Comparison of ENCODE assay signal across 8 cellular contexts in genomic region chr17:31550389-31551056, GRCh38.
DNase-seq lines count a peak whose midpoint lies in the region; ATAC-seq and TF ChIP-seq lines count a peak whose summit lies in the region.

No MANE protein-coding gene starts in this region.

- POLR2A ChIA-PET in activated CD8-positive, alpha-beta T cell treated with anti-CD3 and anti-CD28 coated beads for 36 hours (lab: Charles Lee), result interaction anchor here (0.9 to 2.2 kb wide), 7 partner anchors 8 to 292 kb away, joined by 3 to 12 read pairs (median 4); no protein-coding TSS in a partner anchor

- H3K9ac ChIP-seq in GM23248, result peak overlapping the region; percentile 75

- no peaks in the 10 kb centered on the region for H3K79me2 ChIP-seq in GM23248 (ENCODE audit: insufficient read depth)

- intact Hi-C loops in activated CD8-positive, alpha-beta T cell treated with anti-CD3 and anti-CD28 coated beads for 36 hours (cut with micrococcal nuclease), result no loop called here

- peak overlapping the region; percentile 42 for H2AFZ ChIP-seq in GM23248

- H3K9me3 Mint-ChIP-seq in activated CD8-positive, alpha-beta T cell treated with anti-CD3 and anti-CD28 coated beads for 36 hours, result no peaks in the 10 kb centered on the region
- no peaks in the 10 kb centered on the region for H3K9me3 Mint-ChIP-seq in stimulated activated naive CD8-positive, alpha-beta T cell treated with anti-CD3 and anti-CD28 coated beads, Interleukin-15, amount 100 ng/mL, for 72 hours

- H3K4me3 Mint-ChIP-seq in activated CD8-positive, alpha-beta T cell treated with anti-CD3 and anti-CD28 coated beads for 36 hours, result peak overlapping the region; percentile 87
- H3K4me3 Mint-ChIP-seq in stimulated activated naive CD8-positive, alpha-beta T cell treated with anti-CD3 and anti-CD28 coated beads, Interleukin-15, amount 100 ng/mL, for 72 hours, result peak overlapping the region; percentile 63 to 77

- 19 to 20% methylated on average over 17 of the region's 17 CpGs for WGBS in GM23248 (ENCODE audit: low coverage in 1 of 2, low lambda C conversion rate in 2 of 2, missing lambda C conversion rate in 2 of 2), 2 experiments
- no CpG with 5 or more reads among the region's 17 CpGs for WGBS in iPS DF 6.9 (ENCODE audit: insufficient coverage, insufficient read length)

- in situ Hi-C loops in ACHN (cut with HindIII; ENCODE audit: low pct_ligation_motif_present, low pct_unique_long_range_greater_than_20kb, low sequenced_read_pairs) (no loop called here), GM23248 (cut with MboI) (loop anchor here (5.0 kb wide), 1 partner anchor 292 kb away; no protein-coding TSS in a partner anchor)

- TF ChIP-seq CTCF in activated CD8-positive, alpha-beta T cell treated with anti-CD3 and anti-CD28 coated beads for 36 hours (IDR thresholded peaks at IDR 0.05), result no peak

- H3K36me3 ChIP-seq in GM23248 (ENCODE audit: low read depth) (no peaks in the 10 kb centered on the region), iPS DF 6.9 (ENCODE audit: control insufficient read depth, insufficient read depth, low read length) (no peaks in the 10 kb centered on the region)

- H3K36me3 Mint-ChIP-seq in activated CD8-positive, alpha-beta T cell treated with anti-CD3 and anti-CD28 coated beads for 36 hours (ENCODE audit: low read depth), result peaks cover 6% of the 10 kb centered on the region

- H3K27me3 ChIP-seq in GM23248 (replicated peaks; ENCODE audit: insufficient read depth) (no peaks in the 10 kb centered on the region), iPS DF 6.9 (ENCODE audit: control insufficient read depth, insufficient read depth, low read length) (no peaks in the 10 kb centered on the region)

- H3K9me3 ChIP-seq in GM23248 (ENCODE audit: low read depth), result no peaks in the 10 kb centered on the region
- no peaks in the 10 kb centered on the region for H3K9me3 ChIP-seq in iPS DF 6.9 (ENCODE audit: control insufficient read depth, insufficient read depth, low read length)

- H3K4me2 ChIP-seq in GM23248 (ENCODE audit: unreplicated experiment), result peak overlapping the region; percentile 92

- no peak for ATAC-seq in activated CD8-positive, alpha-beta T cell treated with anti-CD3 and anti-CD28 coated beads for 36 hours
- no peak for ATAC-seq in stimulated activated naive CD8-positive, alpha-beta T cell treated with anti-CD3 and anti-CD28 coated beads, Interleukin-15, amount 100 ng/mL, for 72 hours
- ATAC-seq in GM18868 (IDR thresholded peaks at IDR 0.05; ENCODE audit: unreplicated experiment) (no peak), HG03342 (IDR thresholded peaks at IDR 0.05; ENCODE audit: unreplicated experiment) (no peak)

- no peaks in the 10 kb centered on the region for H3K27me3 Mint-ChIP-seq in activated CD8-positive, alpha-beta T cell treated with anti-CD3 and anti-CD28 coated beads for 36 hours
- no peaks in the 10 kb centered on the region for H3K27me3 Mint-ChIP-seq in stimulated activated naive CD8-positive, alpha-beta T cell treated with anti-CD3 and anti-CD28 coated beads, Interleukin-15, amount 100 ng/mL, for 72 hours

- H3K27ac ChIP-seq in GM23248, result peak overlapping the region; percentile 69
- no peak overlapping the region for H3K27ac ChIP-seq in iPS DF 6.9 (ENCODE audit: low read length)

- CTCF ChIA-PET in activated CD8-positive, alpha-beta T cell treated with anti-CD3 and anti-CD28 coated beads for 36 hours (lab: Charles Lee), result interaction anchor here (0.6 to 1.2 kb wide), 3 partner anchors 8 to 292 kb away, joined by 3 to 5 read pairs (median 3); no protein-coding TSS in a partner anchor

- H3K4me3 ChIP-seq in GM23248 (peak overlapping the region; percentile 92), iPS DF 6.9 (ENCODE audit: low read length) (peak overlapping the region; percentile 92; the same call in 1 of the 2 replicates)

- H3F3A ChIP-seq in GM23248 (ENCODE audit: insufficient read depth), result peaks cover 19% of the 10 kb centered on the region; the same call in 1 of the 2 replicates

- H3K9me2 ChIP-seq in GM23248 (ENCODE audit: insufficient read depth), result no peaks in the 10 kb centered on the region

- peak overlapping the region; percentile 34 for H3K27ac Mint-ChIP-seq in activated CD8-positive, alpha-beta T cell treated with anti-CD3 and anti-CD28 coated beads for 36 hours
- H3K27ac Mint-ChIP-seq in stimulated activated naive CD8-positive, alpha-beta T cell treated with anti-CD3 and anti-CD28 coated beads, Interleukin-15, amount 100 ng/mL, for 72 hours, result peak overlapping the region; percentile 72 to 98

- DNase-seq in ACHN, result peak; percentile 41
- DNase-seq in GM23248, result peak; percentile 59
- no peak for DNase-seq in activated CD8-positive, alpha-beta T cell treated with anti-CD3 and anti-CD28 coated beads for 36 hours
- no peak for DNase-seq in iPS DF 6.9 (ENCODE audit: low read depth, low spot score)
- no peak for DNase-seq in stimulated activated naive CD8-positive, alpha-beta T cell treated with anti-CD3 and anti-CD28 coated beads, Interleukin-15, amount 100 ng/mL, for 72 hours
- no peak for DNase-seq in hippocampal formation (lab: John Stamatoyannopoulos, UW)

- H3K4me1 ChIP-seq in GM23248 (ENCODE audit: insufficient read depth) (0 out of 2 replicates have a peak, but pooled peaks cover 6% of the 10 kb centered on the region), iPS DF 6.9 (ENCODE audit: control insufficient read depth, insufficient read depth, low read length) (no peaks in the 10 kb centered on the region)

- H3K4me1 Mint-ChIP-seq in activated CD8-positive, alpha-beta T cell treated with anti-CD3 and anti-CD28 coated beads for 36 hours (ENCODE audit: low read depth), result peaks cover 17% of the 10 kb centered on the region
- peaks cover 39% of the 10 kb centered on the region for H3K4me1 Mint-ChIP-seq in stimulated activated naive CD8-positive, alpha-beta T cell treated with anti-CD3 and anti-CD28 coated beads, Interleukin-15, amount 100 ng/mL, for 72 hours

- H4K20me1 ChIP-seq in GM23248 (ENCODE audit: insufficient read depth), result no peaks in the 10 kb centered on the region

Comparison
In these comparisons a context has a peak if more than half of its experiments do, and no peak if none do; other contexts are left out.
1. DNase-seq: peak in ACHN (single experiment) and GM23248 (single experiment); none in activated CD8-positive, alpha-beta T cell treated with anti-CD3 and anti-CD28 coated beads for 36 hours (single experiment), iPS DF 6.9 (single experiment), stimulated activated naive CD8-positive, alpha-beta T cell treated with anti-CD3 and anti-CD28 coated beads, Interleukin-15, amount 100 ng/mL, for 72 hours (0 of 2) and hippocampal formation (0 of 2).